Comparison of ENCODE assay signal across 9 cellular contexts in the genomic region with DNA sequence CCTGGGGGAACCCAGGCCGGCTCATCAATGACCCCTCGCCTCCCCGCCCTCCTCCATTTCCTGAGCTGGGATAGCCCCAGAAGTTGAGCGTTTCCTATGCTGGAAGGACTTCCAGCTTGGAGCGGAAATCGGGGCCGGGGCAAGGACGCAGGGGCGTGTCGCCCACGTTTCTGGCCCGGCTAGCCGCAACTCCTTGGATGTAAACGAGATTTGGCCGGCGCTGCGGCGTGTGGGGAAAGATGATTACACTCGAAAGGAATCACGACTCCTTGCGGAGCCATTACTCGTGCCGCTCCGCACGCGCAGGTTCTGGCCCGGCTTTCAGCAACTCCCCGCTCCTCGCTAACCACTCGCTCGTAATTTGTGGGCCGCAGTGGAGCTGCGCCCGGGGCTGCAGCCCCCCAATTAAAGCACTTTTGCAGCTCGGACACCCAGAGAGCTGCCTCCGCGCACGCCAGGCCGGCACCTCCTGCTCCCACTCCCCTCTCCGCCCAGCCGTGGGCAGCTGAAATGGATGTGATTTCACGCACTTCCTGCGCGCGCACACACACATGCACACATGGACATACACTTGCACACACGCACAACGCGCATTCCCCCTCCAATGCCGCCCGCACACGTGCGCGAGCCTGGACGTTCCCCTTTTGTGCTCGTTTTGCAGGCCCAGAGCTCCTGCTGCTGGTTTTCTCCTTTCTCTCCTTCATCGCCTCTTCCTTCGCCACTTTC. TPM values are rescaled to one million over a fixed set of nuclear protein-coding genes. Genes with fewer than 3 reads are reported as not detected.
A peak's percentile ranks its signal among the peaks of the same experiment; 100 is the strongest.
DNase-seq lines count a peak whose midpoint lies in the region; ATAC-seq and TF ChIP-seq lines count a peak whose summit lies in the region.
"Had no signal": no experiment of that assay in that cellular context is flagged by ENCODE, and none has a peak within 500 bp of the region (broad histone marks: within the 10 kb centered on the region; RNA-seq: fewer than 3 reads in every experiment).

No MANE protein-coding gene starts in this region.

- no peak for ATAC-seq in GM19395 (IDR thresholded peaks at IDR 0.05; ENCODE audit: unreplicated experiment)
- no peak for ATAC-seq in GM21737 (IDR thresholded peaks at IDR 0.05; ENCODE audit: unreplicated experiment)

- H3K79me2 ChIP-seq in parathyroid adenoma: no peaks in the 10 kb centered on the region

- H3K4me3 ChIP-seq in NT2/D1 (ENCODE audit: insufficient read length, low read depth) (peak overlapping the region; percentile 53), fibroblast of pulmonary artery (replicated peaks; ENCODE audit: low read depth, low read length) (peak overlapping the region; percentile 7), parathyroid adenoma (ENCODE audit: low read depth, low read length) (no peak overlapping the region)

- no peaks in the 10 kb centered on the region for H3K36me3 ChIP-seq in NT2/D1 (ENCODE audit: insufficient read depth, insufficient read length, low read length)
- no peaks in the 10 kb centered on the region for H3K36me3 ChIP-seq in parathyroid adenoma (ENCODE audit: control insufficient read depth, insufficient read depth, low read length)

- H3K27me3 ChIP-seq in NT2/D1 (ENCODE audit: insufficient read depth, insufficient read length) (peaks cover 68% of the 10 kb centered on the region), parathyroid adenoma (ENCODE audit: control insufficient read depth, insufficient read depth, low read length) (peaks cover 14% of the 10 kb centered on the region)

- TF ChIP-seq CTCF in fibroblast of pulmonary artery (IDR thresholded peaks at IDR 0.05; ENCODE audit: low read length, missing control alignments): no peak
- no peak for TF ChIP-seq CTCF in parathyroid adenoma (IDR thresholded peaks at IDR 0.05)

- peak; percentile 7 for DNase-seq in EH (ENCODE audit: low read depth)
- DNase-seq in NT2/D1 (ENCODE audit: low read depth, low spot score): no peak
- peak; percentile 27 for DNase-seq in fibroblast of pulmonary artery (ENCODE audit: low read depth)
- DNase-seq in occipital lobe (lab: John Stamatoyannopoulos, UW): no peak
- no peak for DNase-seq in HuH-7.5 (ENCODE audit: low spot score)
- DNase-seq: hippocampal formation had no signal

- H3K9ac ChIP-seq in NT2/D1 (ENCODE audit: insufficient read length, low read depth) (peak overlapping the region; percentile 70), parathyroid adenoma (no peak overlapping the region)

- no peak overlapping the region for H2AFZ ChIP-seq in parathyroid adenoma

- H3K4me2 ChIP-seq in parathyroid adenoma (ENCODE audit: low read length): peak overlapping the region; percentile 38

- H3K4me1 ChIP-seq in NT2/D1 (ENCODE audit: insufficient read depth, insufficient read length): no peaks in the 10 kb centered on the region
- H3K4me1 ChIP-seq in parathyroid adenoma: no peaks in the 10 kb centered on the region

- H3K9me3 ChIP-seq in NT2/D1 (ENCODE audit: insufficient read depth, low read length) (peaks cover 4% of the 10 kb centered on the region; the same call in 1 of the 2 replicates), parathyroid adenoma (ENCODE audit: control insufficient read depth, low read length) (no peaks in the 10 kb centered on the region)

- H3K27ac ChIP-seq in parathyroid adenoma: no peak overlapping the region

RNA-seq across cellular contexts. Expression of a gene that starts 15.7 kb away (rescaled TPM):
- 1.6 TPM for total RNA-seq in occipital lobe

RNA-seq across cellular contexts. Expression of a gene that starts 25.7 kb away (rescaled TPM):
- total RNA-seq in occipital lobe: 2.8 TPM

Comparison
In these comparisons a context has a peak if more than half of its experiments do, and no peak if none do; other contexts are left out.
1. DNase-seq: peak in EH (single experiment) and fibroblast of pulmonary artery (single experiment); none in NT2/D1 (single experiment), occipital lobe (single experiment) and HuH-7.5 (single experiment).